1 cellular context compared by ENCODE assay signal in genomic region chr14:73949752-73950734, GRCh38.
TF ChIP-seq lines count a peak whose summit lies in the region.

COQ6 (plus strand) TSS chr14:73950302; CDS start chr14:73950333, 31 bp downstream.
FAM161B (minus strand) TSS chr14:73950094; CDS start chr14:73950026, 68 bp downstream.

TF ChIP-seq in HepG2, 621 proteins besides CTCF, POLR2A, EP300 and RAD21 (continued from another document and continues in another):
- TF ChIP-seq ZNF326 (CRISPR knock-in tag; IDR thresholded peaks at IDR 0.05; ENCODE audit: borderline replicate concordance), result no peak
- TF ChIP-seq CBX1 (IDR thresholded peaks at IDR 0.05; ENCODE audit: low read depth), result no peak
- no peak for TF ChIP-seq RELA (CRISPR knock-in tag; IDR thresholded peaks at IDR 0.05)
- TF ChIP-seq PBX3 (CRISPR knock-in tag; IDR thresholded peaks at IDR 0.05; ENCODE audit: borderline replicate concordance), result no peak; the same call in 1 of the 2 replicates
- peak; percentile 81; the same call in 1 of the 2 replicates for TF ChIP-seq ZNF124 (CRISPR knock-in tag; IDR thresholded peaks at IDR 0.05)
- no peak for TF ChIP-seq FOXO1 (CRISPR knock-in tag; IDR thresholded peaks at IDR 0.05)
- peak; percentile 89 for TF ChIP-seq GATAD1 (CRISPR knock-in tag; IDR thresholded peaks at IDR 0.05)
- TF ChIP-seq NR2F6 (IDR thresholded peaks at IDR 0.05), result peak; percentile 71
- TF ChIP-seq NR2F6 (CRISPR knock-in tag; IDR thresholded peaks at IDR 0.05), result peak; percentile 68
- peak; percentile 93; the same call in 1 of the 2 replicates for TF ChIP-seq ZNF558 (CRISPR knock-in tag; IDR thresholded peaks at IDR 0.05; ENCODE audit: borderline replicate concordance)
- no peak; the same call in 1 of the 2 replicates for TF ChIP-seq ZSCAN12 (CRISPR knock-in tag; IDR thresholded peaks at IDR 0.05)
- TF ChIP-seq ZNF430 (CRISPR knock-in tag; IDR thresholded peaks at IDR 0.05), result peak; percentile 76; the same call in 1 of the 2 replicates
- no peak for TF ChIP-seq SOX13 (IDR thresholded peaks at IDR 0.05)
- peak in 1 of 2 experiments; percentile 41; a peak in 1 of 4 replicates for TF ChIP-seq SOX13 (CRISPR knock-in tag; conservative IDR thresholded peaks at IDR 0.05 in 1 of 2, IDR thresholded peaks at IDR 0.05 in 1 of 2)
- TF ChIP-seq JDP2 (CRISPR knock-in tag; IDR thresholded peaks at IDR 0.05; ENCODE audit: borderline replicate concordance), result no peak
- TF ChIP-seq PBX2 (CRISPR knock-in tag; IDR thresholded peaks at IDR 0.05), result no peak
- no peak for TF ChIP-seq HNRNPL (IDR thresholded peaks at IDR 0.05; ENCODE audit: low read depth, low read length)
- TF ChIP-seq PHF5A (CRISPR knock-in tag; IDR thresholded peaks at IDR 0.05; ENCODE audit: low read depth, unreplicated experiment), result peak; percentile 68
- no peak for TF ChIP-seq ZFP36 (IDR thresholded peaks at IDR 0.05; ENCODE audit: borderline replicate concordance, low read depth, low read length, partially characterized antibody)
- no peak for TF ChIP-seq ZSCAN22 (CRISPR knock-in tag; IDR thresholded peaks at IDR 0.05)
- peak; percentile 77; the same call in 1 of the 2 replicates for TF ChIP-seq ZBED4 (CRISPR knock-in tag; IDR thresholded peaks at IDR 0.05; ENCODE audit: borderline replicate concordance)
- TF ChIP-seq HMG20A (CRISPR knock-in tag; IDR thresholded peaks at IDR 0.05; ENCODE audit: borderline replicate concordance), result no peak; the same call in 1 of the 2 replicates
- TF ChIP-seq CREB3 (CRISPR knock-in tag; IDR thresholded peaks at IDR 0.05), result no peak
- TF ChIP-seq DR1 (CRISPR knock-in tag; IDR thresholded peaks at IDR 0.05), result peak; percentile 79
- TF ChIP-seq, protein P1, sequence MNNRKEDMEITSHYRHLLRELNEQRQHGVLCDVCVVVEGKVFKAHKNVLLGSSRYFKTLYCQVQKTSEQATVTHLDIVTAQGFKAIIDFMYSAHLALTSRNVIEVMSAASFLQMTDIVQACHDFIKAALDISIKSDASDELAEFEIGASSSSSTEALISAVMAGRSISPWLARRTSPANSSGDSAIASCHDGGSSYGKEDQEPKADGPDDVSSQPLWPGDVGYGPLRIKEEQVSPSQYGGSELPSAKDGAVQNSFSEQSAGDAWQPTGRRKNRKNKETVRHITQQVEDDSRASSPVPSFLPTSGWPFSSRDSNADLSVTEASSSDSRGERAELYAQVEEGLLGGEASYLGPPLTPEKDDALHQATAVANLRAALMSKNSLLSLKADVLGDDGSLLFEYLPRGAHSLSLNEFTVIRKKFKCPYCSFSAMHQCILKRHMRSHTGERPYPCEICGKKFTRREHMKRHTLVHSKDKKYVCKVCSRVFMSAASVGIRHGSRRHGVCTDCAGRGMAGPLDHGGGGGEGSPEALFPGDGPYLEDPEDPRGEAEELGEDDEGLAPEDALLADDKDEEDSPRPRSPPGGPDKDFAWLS (CRISPR knock-in tag; IDR thresholded peaks at IDR 0.05; ENCODE audit: borderline replicate concordance), result no peak
- TF ChIP-seq ZNF33B (CRISPR knock-in tag; IDR thresholded peaks at IDR 0.05), result peak; percentile 74; the same call in 1 of the 2 replicates
- 0 out of 2 replicates have a peak, but pooled peaks have one; percentile 12 for TF ChIP-seq PAWR (CRISPR knock-in tag; IDR thresholded peaks at IDR 0.05; ENCODE audit: borderline replicate concordance)
- TF ChIP-seq, protein P2, sequence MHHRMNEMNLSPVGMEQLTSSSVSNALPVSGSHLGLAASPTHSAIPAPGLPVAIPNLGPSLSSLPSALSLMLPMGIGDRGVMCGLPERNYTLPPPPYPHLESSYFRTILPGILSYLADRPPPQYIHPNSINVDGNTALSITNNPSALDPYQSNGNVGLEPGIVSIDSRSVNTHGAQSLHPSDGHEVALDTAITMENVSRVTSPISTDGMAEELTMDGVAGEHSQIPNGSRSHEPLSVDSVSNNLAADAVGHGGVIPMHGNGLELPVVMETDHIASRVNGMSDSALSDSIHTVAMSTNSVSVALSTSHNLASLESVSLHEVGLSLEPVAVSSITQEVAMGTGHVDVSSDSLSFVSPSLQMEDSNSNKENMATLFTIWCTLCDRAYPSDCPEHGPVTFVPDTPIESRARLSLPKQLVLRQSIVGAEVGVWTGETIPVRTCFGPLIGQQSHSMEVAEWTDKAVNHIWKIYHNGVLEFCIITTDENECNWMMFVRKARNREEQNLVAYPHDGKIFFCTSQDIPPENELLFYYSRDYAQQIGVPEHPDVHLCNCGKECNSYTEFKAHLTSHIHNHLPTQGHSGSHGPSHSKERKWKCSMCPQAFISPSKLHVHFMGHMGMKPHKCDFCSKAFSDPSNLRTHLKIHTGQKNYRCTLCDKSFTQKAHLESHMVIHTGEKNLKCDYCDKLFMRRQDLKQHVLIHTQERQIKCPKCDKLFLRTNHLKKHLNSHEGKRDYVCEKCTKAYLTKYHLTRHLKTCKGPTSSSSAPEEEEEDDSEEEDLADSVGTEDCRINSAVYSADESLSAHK (CRISPR knock-in tag; IDR thresholded peaks at IDR 0.05; ENCODE audit: borderline replicate concordance), result no peak
- no peak for TF ChIP-seq REL (CRISPR knock-in tag; conservative IDR thresholded peaks at IDR 0.05)
- TF ChIP-seq SIX1 (CRISPR knock-in tag; IDR thresholded peaks at IDR 0.05; ENCODE audit: borderline replicate concordance), result peak; percentile 24
- TF ChIP-seq ZNF878 (CRISPR knock-in tag; IDR thresholded peaks at IDR 0.05), result no peak
- TF ChIP-seq, protein P3, sequence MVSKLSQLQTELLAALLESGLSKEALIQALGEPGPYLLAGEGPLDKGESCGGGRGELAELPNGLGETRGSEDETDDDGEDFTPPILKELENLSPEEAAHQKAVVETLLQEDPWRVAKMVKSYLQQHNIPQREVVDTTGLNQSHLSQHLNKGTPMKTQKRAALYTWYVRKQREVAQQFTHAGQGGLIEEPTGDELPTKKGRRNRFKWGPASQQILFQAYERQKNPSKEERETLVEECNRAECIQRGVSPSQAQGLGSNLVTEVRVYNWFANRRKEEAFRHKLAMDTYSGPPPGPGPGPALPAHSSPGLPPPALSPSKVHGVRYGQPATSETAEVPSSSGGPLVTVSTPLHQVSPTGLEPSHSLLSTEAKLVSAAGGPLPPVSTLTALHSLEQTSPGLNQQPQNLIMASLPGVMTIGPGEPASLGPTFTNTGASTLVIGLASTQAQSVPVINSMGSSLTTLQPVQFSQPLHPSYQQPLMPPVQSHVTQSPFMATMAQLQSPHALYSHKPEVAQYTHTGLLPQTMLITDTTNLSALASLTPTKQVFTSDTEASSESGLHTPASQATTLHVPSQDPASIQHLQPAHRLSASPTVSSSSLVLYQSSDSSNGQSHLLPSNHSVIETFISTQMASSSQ (IDR thresholded peaks at IDR 0.05; ENCODE audit: low read depth), result no peak
- TF ChIP-seq, protein P3 (CRISPR knock-in tag; IDR thresholded peaks at IDR 0.05; ENCODE audit: borderline replicate concordance), result 0 out of 2 replicates have a peak, but pooled peaks have one; percentile 36
- TF ChIP-seq ZNF567 (CRISPR knock-in tag; IDR thresholded peaks at IDR 0.05; ENCODE audit: borderline replicate concordance), result peak; percentile 21; the same call in 1 of the 2 replicates
- no peak for TF ChIP-seq ZNF383 (CRISPR knock-in tag; IDR thresholded peaks at IDR 0.05; ENCODE audit: borderline replicate concordance)
- peak; percentile 78 for TF ChIP-seq ATF1 (CRISPR knock-in tag; IDR thresholded peaks at IDR 0.05)
- TF ChIP-seq YY1 (IDR thresholded peaks at IDR 0.05; ENCODE audit: insufficient read depth, insufficient replicate concordance, low read depth, low read length), result peak; percentile 89
- TF ChIP-seq POLR2AphosphoS2 (IDR thresholded peaks at IDR 0.05; ENCODE audit: low read depth, low read length), result no peak
- TF ChIP-seq RXRA (CRISPR knock-in tag; IDR thresholded peaks at IDR 0.05), result peak; percentile 80
- TF ChIP-seq KDM1A (CRISPR knock-in tag; IDR thresholded peaks at IDR 0.05), result no peak
- peak; percentile 37; the same call in 1 of the 2 replicates for TF ChIP-seq ZNF709 (CRISPR knock-in tag; IDR thresholded peaks at IDR 0.05)
- 0 out of 2 replicates have a peak, but pooled peaks have one; percentile 36 for TF ChIP-seq ZFP1 (CRISPR knock-in tag; IDR thresholded peaks at IDR 0.05)
- TF ChIP-seq, protein P4, sequence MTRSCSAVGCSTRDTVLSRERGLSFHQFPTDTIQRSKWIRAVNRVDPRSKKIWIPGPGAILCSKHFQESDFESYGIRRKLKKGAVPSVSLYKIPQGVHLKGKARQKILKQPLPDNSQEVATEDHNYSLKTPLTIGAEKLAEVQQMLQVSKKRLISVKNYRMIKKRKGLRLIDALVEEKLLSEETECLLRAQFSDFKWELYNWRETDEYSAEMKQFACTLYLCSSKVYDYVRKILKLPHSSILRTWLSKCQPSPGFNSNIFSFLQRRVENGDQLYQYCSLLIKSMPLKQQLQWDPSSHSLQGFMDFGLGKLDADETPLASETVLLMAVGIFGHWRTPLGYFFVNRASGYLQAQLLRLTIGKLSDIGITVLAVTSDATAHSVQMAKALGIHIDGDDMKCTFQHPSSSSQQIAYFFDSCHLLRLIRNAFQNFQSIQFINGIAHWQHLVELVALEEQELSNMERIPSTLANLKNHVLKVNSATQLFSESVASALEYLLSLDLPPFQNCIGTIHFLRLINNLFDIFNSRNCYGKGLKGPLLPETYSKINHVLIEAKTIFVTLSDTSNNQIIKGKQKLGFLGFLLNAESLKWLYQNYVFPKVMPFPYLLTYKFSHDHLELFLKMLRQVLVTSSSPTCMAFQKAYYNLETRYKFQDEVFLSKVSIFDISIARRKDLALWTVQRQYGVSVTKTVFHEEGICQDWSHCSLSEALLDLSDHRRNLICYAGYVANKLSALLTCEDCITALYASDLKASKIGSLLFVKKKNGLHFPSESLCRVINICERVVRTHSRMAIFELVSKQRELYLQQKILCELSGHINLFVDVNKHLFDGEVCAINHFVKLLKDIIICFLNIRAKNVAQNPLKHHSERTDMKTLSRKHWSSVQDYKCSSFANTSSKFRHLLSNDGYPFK (CRISPR knock-in tag; IDR thresholded peaks at IDR 0.05; ENCODE audit: borderline replicate concordance), result peak; percentile 94; the same call in 1 of the 2 replicates
- TF ChIP-seq RFXAP (CRISPR knock-in tag; IDR thresholded peaks at IDR 0.05; ENCODE audit: borderline replicate concordance), result peak; percentile 58; the same call in 1 of the 2 replicates
- TF ChIP-seq MEIS2 (CRISPR knock-in tag; IDR thresholded peaks at IDR 0.05), result peak; percentile 64; the same call in 1 of the 2 replicates
- peak; percentile 32 for TF ChIP-seq XRCC5 (optimal IDR thresholded peaks at IDR 0.05; ENCODE audit: low read length)
- peak; percentile 85; the same call in 1 of the 2 replicates for TF ChIP-seq MYC (CRISPR knock-in tag; IDR thresholded peaks at IDR 0.05; ENCODE audit: borderline replicate concordance)
